ENCODE assay signal across 8 cellular contexts in the genomic region with DNA sequence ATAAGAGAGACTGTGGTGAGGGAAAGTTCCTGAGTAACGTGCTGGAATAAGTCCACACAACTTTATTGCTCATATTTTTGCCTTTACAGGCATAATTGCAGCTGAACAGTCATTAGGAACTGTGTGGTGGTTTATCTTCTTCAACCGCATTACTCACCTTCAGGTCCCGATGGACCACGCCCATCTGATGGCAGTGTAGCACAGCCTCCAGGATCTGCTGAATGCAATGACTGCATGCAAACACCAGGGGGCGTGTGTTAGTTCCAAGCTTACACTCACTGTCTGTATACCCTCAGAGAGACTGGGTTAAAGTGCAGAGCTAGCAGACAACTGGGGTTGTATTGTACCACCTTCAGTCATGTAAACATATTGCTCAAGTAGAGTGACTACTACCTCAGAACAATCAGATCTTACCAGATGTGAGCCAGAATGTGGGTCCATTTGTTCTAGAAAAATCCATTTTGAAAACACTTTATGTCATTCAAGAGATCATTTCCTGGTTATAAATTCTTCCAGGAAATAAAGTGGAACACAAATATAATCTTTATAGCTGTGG.
DNase-seq lines count a peak whose midpoint lies in the region; ATAC-seq, FAIRE-seq and TF ChIP-seq lines count a peak whose summit lies in the region.

No MANE protein-coding gene starts in this region.

- H3K27me3 Mint-ChIP-seq in activated T-cell treated with anti-CD3 and anti-CD28 coated beads, Interleukin-2, amount 50 U/mL, for 4 hours (ENCODE audit: low read depth), result no peaks in the 10 kb centered on the region
- H3K27me3 Mint-ChIP-seq in nephron (ENCODE audit: low read depth), result no peaks in the 10 kb centered on the region

- peak; percentile 89 to 93 (median 89) for TF ChIP-seq CTCF in nephron (IDR thresholded peaks at IDR 0.05; ENCODE audit: unreplicated experiment in 3 of 3)

- peaks cover 20% of the 10 kb centered on the region for H3K4me1 Mint-ChIP-seq in activated T-cell treated with anti-CD3 and anti-CD28 coated beads, Interleukin-2, amount 50 U/mL, for 4 hours (ENCODE audit: low read depth)
- peaks cover 13% of the 10 kb centered on the region for H3K4me1 Mint-ChIP-seq in nephron

- peaks cover 19% of the 10 kb centered on the region for H3K36me3 Mint-ChIP-seq in activated T-cell treated with anti-CD3 and anti-CD28 coated beads, Interleukin-2, amount 50 U/mL, for 4 hours (ENCODE audit: insufficient read depth)
- peaks cover 14% of the 10 kb centered on the region for H3K36me3 Mint-ChIP-seq in nephron (ENCODE audit: low read depth)

- peak; percentile 92 for FAIRE-seq in RCC 7860 (lab: Jason Lieb, UNC)

- ATAC-seq in activated T-cell treated with anti-CD3 and anti-CD28 coated beads, Interleukin-2, amount 50 U/mL, for 4 hours, result peak; percentile 99

- no peak overlapping the region for H3K4me3 Mint-ChIP-seq in activated T-cell treated with anti-CD3 and anti-CD28 coated beads, Interleukin-2, amount 50 U/mL, for 4 hours
- no peak overlapping the region for H3K4me3 Mint-ChIP-seq in nephron

- H3K27ac Mint-ChIP-seq in nephron, result peak overlapping the region; percentile 8 to 48 (median 9)

- DNase-seq in ELR (ENCODE audit: low read depth), result peak; percentile 96
- peak; percentile 38 for DNase-seq in GOT3 (lab: John Stamatoyannopoulos, UW)
- peak; percentile 99 for DNase-seq in LHCN-M2 (ENCODE audit: low read depth)
- DNase-seq in RCC 7860 (ENCODE audit: low spot score), result peak; percentile 88
- DNase-seq in activated T-cell treated with anti-CD3 and anti-CD28 coated beads, Interleukin-2, amount 50 U/mL, for 4 hours, result peak; percentile 90
- DNase-seq in fibroblast of gingiva (ENCODE audit: low read depth), result peak; percentile 86
- peak; percentile 90 for DNase-seq in stimulated activated naive CD4-positive, alpha-beta T cell treated with Interleukin-2 at 50 U/mL for 16 hours (lab: John Stamatoyannopoulos, UW)

- H3K9me3 Mint-ChIP-seq in activated T-cell treated with anti-CD3 and anti-CD28 coated beads, Interleukin-2, amount 50 U/mL, for 4 hours, result no peaks in the 10 kb centered on the region
- no peaks in the 10 kb centered on the region for H3K9me3 Mint-ChIP-seq in nephron

Comparison
In these comparisons a context has a peak if more than half of its experiments do, and no peak if none do; other contexts are left out.
1. Peak in every context shown above with its lines: DNase-seq and ATAC-seq.
2. DNase-seq: peak in every context shown above with its lines; median percentile 99 in LHCN-M2; 96 in ELR; 90 in activated T-cell treated with anti-CD3 and anti-CD28 coated beads, Interleukin-2, amount 50 U/mL, for 4 hours; 90 in stimulated activated naive CD4-positive, alpha-beta T cell treated with Interleukin-2 at 50 U/mL for 16 hours; 88 in RCC 7860; 86 in fibroblast of gingiva; 38 in GOT3.